Comparison of ENCODE assay signal across 15 cellular contexts in genomic region chr18:55314615-55315237, GRCh38.
A peak's percentile ranks its signal among the peaks of the same experiment; 100 is the strongest.
DNase-seq lines count a peak whose midpoint lies in the region; ATAC-seq, FAIRE-seq and TF ChIP-seq lines count a peak whose summit lies in the region.
"Had no signal": no experiment of that assay in that cellular context is flagged by ENCODE, and none has a peak within 500 bp of the region (broad histone marks: within the 10 kb centered on the region; RNA-seq: fewer than 3 reads in every experiment).

No MANE protein-coding gene starts in this region.

- H3K4me1 Mint-ChIP-seq in astrocyte (ENCODE audit: low read depth, unreplicated experiment): peaks cover 30% of the 10 kb centered on the region
- peaks cover 75% of the 10 kb centered on the region for H3K4me1 Mint-ChIP-seq in stimulated activated memory B cell treated with anti-CD40 and anti-IgM and Interleukin-4, amounts not matched to agents 10 μg/mL and 1 μg/mL and 100 μg/mL, for 72 hours

- peak; percentile 64 for FAIRE-seq in astrocyte (lab: Jason Lieb, UNC)
- FAIRE-seq in urothelium cell line (lab: Jason Lieb, UNC): no peak

- peaks cover 32% of the 10 kb centered on the region for H4K20me1 ChIP-seq in astrocyte (ENCODE audit: insufficient read depth, low read length)

- peaks cover 59% of the 10 kb centered on the region for H3K4me1 ChIP-seq in HUES48 (ENCODE audit: control insufficient read depth, insufficient read depth, low read length)
- peaks cover 11% of the 10 kb centered on the region for H3K4me1 ChIP-seq in astrocyte (ENCODE audit: insufficient read depth, low read length)

- DNase-seq in NCI-H1930 (lab: John Stamatoyannopoulos, UW) (peak; percentile 71 to 85), astrocyte (ENCODE audit: low read depth) (no peak), DMS153 (lab: John Stamatoyannopoulos, UW) (no peak), urothelium cell line (ENCODE audit: low spot score) (no peak), activated gamma-delta T cell treated with Interleukin-2 at 50 U/mL for 16 hours (no peak)
- DNase-seq: CD4-positive, alpha-beta T cell; dermis blood vessel endothelial cell; hippocampal formation; right cardiac atrium; stimulated activated CD4-positive, alpha-beta T cell treated with anti-CD3 and anti-CD28 coated beads, Interleukin-2, amount 100 ng/mL, for 24 hours; upper lobe of left lung had no signal

- no peaks in the 10 kb centered on the region for H3K36me3 ChIP-seq in HUES48 (ENCODE audit: control insufficient read depth, insufficient read depth, low read length)
- H3K36me3 ChIP-seq in astrocyte (ENCODE audit: insufficient read depth, low read length): no peaks in the 10 kb centered on the region
- H3K36me3 ChIP-seq: upper lobe of left lung had no signal

- peak overlapping the region; percentile 25 for H3K27ac ChIP-seq in HUES48 (ENCODE audit: low read depth, low read length)
- H3K27ac ChIP-seq in astrocyte (ENCODE audit: low read depth, low read length): no peak overlapping the region
- H3K27ac ChIP-seq: upper lobe of left lung had no signal

- no peak overlapping the region for H3K4me2 ChIP-seq in astrocyte (ENCODE audit: low read length)

- no peak overlapping the region; the same call in 1 of the 2 replicates for H3K4me3 ChIP-seq in HUES48 (ENCODE audit: low read depth, low read length)
- H3K4me3 ChIP-seq in astrocyte (ENCODE audit: insufficient read depth, low read depth, low read length): no peak overlapping the region
- H3K4me3 ChIP-seq: upper lobe of left lung had no signal

- H3K9me3 ChIP-seq in HUES48 (ENCODE audit: control insufficient read depth, insufficient read depth, low read length): no peaks in the 10 kb centered on the region
- no peaks in the 10 kb centered on the region for H3K9me3 ChIP-seq in astrocyte (ENCODE audit: insufficient read depth, low read depth, low read length)
- H3K9me3 ChIP-seq: upper lobe of left lung had no signal

- no peak for ATAC-seq in stimulated activated memory B cell treated with anti-CD40 and anti-IgM and Interleukin-4, amounts not matched to agents 10 μg/mL and 1 μg/mL and 100 μg/mL, for 72 hours
- ATAC-seq in HG03432 (IDR thresholded peaks at IDR 0.05; ENCODE audit: unreplicated experiment): no peak
- ATAC-seq: right cardiac atrium had no signal

- H3K27me3 ChIP-seq in HUES48 (ENCODE audit: control insufficient read depth, insufficient read depth, low read length): no peaks in the 10 kb centered on the region
- no peaks in the 10 kb centered on the region for H3K27me3 ChIP-seq in astrocyte (ENCODE audit: insufficient read depth, low read length)
- H3K27me3 ChIP-seq: upper lobe of left lung had no signal

- H3K9me3 Mint-ChIP-seq in astrocyte (ENCODE audit: unreplicated experiment): no peaks in the 10 kb centered on the region
- no peaks in the 10 kb centered on the region for H3K9me3 Mint-ChIP-seq in stimulated activated memory B cell treated with anti-CD40 and anti-IgM and Interleukin-4, amounts not matched to agents 10 μg/mL and 1 μg/mL and 100 μg/mL, for 72 hours
- H3K9me3 Mint-ChIP-seq: nephron had no signal

- peaks cover 90% of the 10 kb centered on the region for H3K79me2 ChIP-seq in astrocyte (ENCODE audit: insufficient read depth, low read length)

- H3K36me3 Mint-ChIP-seq in astrocyte (ENCODE audit: low read depth, unreplicated experiment): no peaks in the 10 kb centered on the region
- H3K36me3 Mint-ChIP-seq in stimulated activated memory B cell treated with anti-CD40 and anti-IgM and Interleukin-4, amounts not matched to agents 10 μg/mL and 1 μg/mL and 100 μg/mL, for 72 hours: peaks cover 60% of the 10 kb centered on the region

- H3K27me3 Mint-ChIP-seq in astrocyte (ENCODE audit: low read depth, unreplicated experiment): no peaks in the 10 kb centered on the region
- no peaks in the 10 kb centered on the region for H3K27me3 Mint-ChIP-seq in stimulated activated memory B cell treated with anti-CD40 and anti-IgM and Interleukin-4, amounts not matched to agents 10 μg/mL and 1 μg/mL and 100 μg/mL, for 72 hours
- H3K27me3 Mint-ChIP-seq: CD4-positive, alpha-beta T cell had no signal

- no peak for TF ChIP-seq CTCF in astrocyte (IDR thresholded peaks at IDR 0.05; ENCODE audit: insufficient read depth, low read depth, low read length)

- no peak overlapping the region for H2AFZ ChIP-seq in astrocyte (ENCODE audit: low read depth, low read length)

- H3K9ac ChIP-seq in HUES48 (ENCODE audit: low read depth, low read length) (no peak overlapping the region), astrocyte (ENCODE audit: low read length) (no peak overlapping the region)

- no peak overlapping the region for H3K4me3 Mint-ChIP-seq in astrocyte (ENCODE audit: unreplicated experiment)
- peak overlapping the region; percentile 62 for H3K4me3 Mint-ChIP-seq in stimulated activated memory B cell treated with anti-CD40 and anti-IgM and Interleukin-4, amounts not matched to agents 10 μg/mL and 1 μg/mL and 100 μg/mL, for 72 hours
- H3K4me3 Mint-ChIP-seq: CD4-positive, alpha-beta T cell; nephron had no signal

- H3K27ac Mint-ChIP-seq in astrocyte (ENCODE audit: unreplicated experiment): no peak overlapping the region
- H3K27ac Mint-ChIP-seq in stimulated activated memory B cell treated with anti-CD40 and anti-IgM and Interleukin-4, amounts not matched to agents 10 μg/mL and 1 μg/mL and 100 μg/mL, for 72 hours: peak overlapping the region; percentile 79
- H3K27ac Mint-ChIP-seq: CD4-positive, alpha-beta T cell; nephron had no signal

Comparison
In these comparisons a context has a peak if more than half of its experiments do, and no peak if none do; other contexts are left out.
1. DNase-seq: peak in NCI-H1930 (2 of 2); none in astrocyte (single experiment), DMS153 (single experiment), urothelium cell line (single experiment) and activated gamma-delta T cell treated with Interleukin-2 at 50 U/mL for 16 hours (single experiment).